In the genomic region with DNA sequence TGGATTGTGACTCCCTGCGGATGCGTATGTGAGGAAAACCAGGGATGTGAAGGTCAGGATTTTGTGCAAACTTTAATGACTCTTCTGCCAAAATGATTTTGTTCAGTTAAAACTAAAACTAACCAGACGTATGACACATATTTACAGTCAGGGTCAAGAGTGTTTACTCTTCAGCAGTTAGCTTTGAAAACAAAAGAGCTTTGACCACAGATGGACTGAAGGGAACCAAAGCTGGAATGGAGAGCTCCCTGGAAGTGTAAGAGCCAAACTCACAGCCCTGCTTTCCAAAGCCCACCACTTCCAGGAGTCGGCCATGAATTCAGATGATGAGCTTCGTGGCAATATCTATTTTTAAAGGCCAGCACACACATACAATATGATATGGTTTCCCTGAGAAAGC, we compare ENCODE assay signal across 12 cellular contexts. TPM values are rescaled to one million over a fixed set of nuclear protein-coding genes. Genes with fewer than 3 reads are reported as not detected.
DNase-seq lines count a peak whose midpoint lies in the region; ATAC-seq, FAIRE-seq and TF ChIP-seq lines count a peak whose summit lies in the region.
"Had no signal": no experiment of that assay in that cellular context is flagged by ENCODE, and none has a peak within 500 bp of the region (broad histone marks: within the 10 kb centered on the region; RNA-seq: fewer than 3 reads in every experiment).

No MANE protein-coding gene starts in this region.

- H3K4me1 ChIP-seq in esophagus muscularis mucosa (peaks cover 46 to 91% (median 86%) of the 10 kb centered on the region in 4 donors), mucosa of rectum (ENCODE audit: control insufficient read depth in 2 of 2, insufficient read depth in 2 of 2, low read length in 2 of 2) (peaks cover 12 to 30% of the 10 kb centered on the region in 2 donors), BE2C (peaks cover 18% of the 10 kb centered on the region)

- H3K9ac ChIP-seq in mucosa of rectum (ENCODE audit: low read depth in 1 of 2, low read length in 2 of 2): peak overlapping the region in 1 of 2 donors; percentile 58
- H3K9ac ChIP-seq: parathyroid adenoma had no signal

- no peak for TF ChIP-seq EP300 in esophagus muscularis mucosa (IDR thresholded peaks at IDR 0.05)

- H3K9me3 ChIP-seq in esophagus muscularis mucosa (no peaks in the 10 kb centered on the region), mucosa of rectum (ENCODE audit: control insufficient read depth in 2 of 2, low read length in 2 of 2) (no peaks in the 10 kb centered on the region), BE2C (no peaks in the 10 kb centered on the region; the same call in 1 of the 2 replicates)

- intact Hi-C loops in esophagus muscularis mucosa (cut with DNase I): no loop called here

- H3K27ac ChIP-seq in esophagus muscularis mucosa (replicated peaks in 1 of 4) (peak overlapping the region; percentile 80 to 94 (median 86)), mucosa of rectum (ENCODE audit: low read depth in 2 of 2, low read length in 2 of 2) (peak overlapping the region; percentile 77 to 78)
- H3K27ac ChIP-seq: parathyroid adenoma had no signal

- H3K27me3 ChIP-seq in esophagus muscularis mucosa (no peaks in the 10 kb centered on the region), mucosa of rectum (ENCODE audit: control insufficient read depth in 2 of 2, insufficient read depth in 2 of 2, low read length in 2 of 2) (no peaks in the 10 kb centered on the region), BE2C (no peaks in the 10 kb centered on the region)

- ATAC-seq in GM18498 (IDR thresholded peaks at IDR 0.05; ENCODE audit: unreplicated experiment): no peak
- ATAC-seq: stimulated activated effector memory CD8-positive, alpha-beta T cell treated with anti-CD3 and anti-CD28 coated beads, Interleukin-12 subunit alpha, Interleukin-12 subunit beta, amount 100 ng/mL, for 72 hours had no signal

- TF ChIP-seq POLR2A in esophagus muscularis mucosa (IDR thresholded peaks at IDR 0.05; ENCODE audit: low read depth) (no peak), GM12891 (IDR thresholded peaks at IDR 0.05; ENCODE audit: low read depth, low read length) (no peak)

- in situ Hi-C loops in ACHN (cut with HindIII; ENCODE audit: low pct_ligation_motif_present, low pct_unique_long_range_greater_than_20kb, low sequenced_read_pairs): no loop called here

- DNase-seq in ACHN (peak; percentile 22), NCI-H2029 treated with DMSO at 0.1 percent for 48 hours (lab: John Stamatoyannopoulos, UW) (peak; percentile 9), esophagus muscularis mucosa (ENCODE audit: extremely low spot score) (no peak), BE2C (no peak), GM12891 (ENCODE audit: insufficient read length, low spot score) (no peak)
- no peak for DNase-seq in activated CD4-positive, CD25-positive, alpha-beta regulatory T cell treated with anti-CD3 and anti-CD28 coated beads, Interleukin-2, amount 50 U/mL, for 72 hours

- 36% methylated on average over 5 of the region's 5 CpGs for WGBS in esophagus muscularis mucosa

- TF ChIP-seq CTCF in esophagus muscularis mucosa (IDR thresholded peaks at IDR 0.05): no peak
- TF ChIP-seq CTCF in BE2C (IDR thresholded peaks at IDR 0.05; ENCODE audit: low read depth, low read length): no peak

- H3K4me3 ChIP-seq in esophagus muscularis mucosa: peak overlapping the region in 3 of 4 donors; percentile 1 to 21 (median 11)
- H3K4me3 ChIP-seq in mucosa of rectum (ENCODE audit: low read length in 2 of 2): peak overlapping the region in 1 of 2 donors; percentile 17
- H3K4me3 ChIP-seq in BE2C (ENCODE audit: low read depth, low read length): no peak overlapping the region
- H3K4me3 ChIP-seq: SK-N-MC had no signal

- no peak for FAIRE-seq in GM12891 (lab: Jason Lieb, UNC)
- FAIRE-seq: endothelial cell of umbilical vein had no signal

- H3K36me3 ChIP-seq in esophagus muscularis mucosa: no peaks in the 10 kb centered on the region
- no peaks in the 10 kb centered on the region for H3K36me3 ChIP-seq in mucosa of rectum (ENCODE audit: control insufficient read depth in 2 of 2, insufficient read depth in 2 of 2, low read length in 2 of 2)
- H3K36me3 ChIP-seq in BE2C: no peaks in the 10 kb centered on the region

TF ChIP-seq in GM12891, 5 proteins besides CTCF, POLR2A, EP300 and RAD21:
- TF ChIP-seq POU2F2 (IDR thresholded peaks at IDR 0.05; ENCODE audit: low read depth, low read length): no peak
- no peak for TF ChIP-seq PAX5 (IDR thresholded peaks at IDR 0.05; ENCODE audit: insufficient read depth, low read length, severe bottlenecking)
- TF ChIP-seq POLR2AphosphoS5 (IDR thresholded peaks at IDR 0.05; ENCODE audit: low read depth, low read length): no peak
- TF ChIP-seq SPI1 (IDR thresholded peaks at IDR 0.05; ENCODE audit: low read depth, low read length): no peak
- TF ChIP-seq TAF1 (IDR thresholded peaks at IDR 0.05; ENCODE audit: low read depth, low read length): no peak
TF ChIP-seq in GM12891: peak in this region for 0.

RNA-seq across cellular contexts. Expression of gene SVIL, which starts 15.5 kb away (rescaled TPM):
- total RNA-seq in esophagus muscularis mucosa: 1,000 to 10,000 TPM in 1 of 4 donors, 100 to 1,000 TPM in 3; 785 to 1,099 (median 921) TPM
- 16.1 TPM for polyA plus RNA-seq in BE2C (2012; ENCODE audit: insufficient read depth, insufficient read length, low read depth)
- polyA plus RNA-seq in GM12891 (2012; ENCODE audit: low read depth, missing spikeins): 0.27 TPM

Comparison
In these comparisons a context has a peak if more than half of its experiments do, and no peak if none do; other contexts are left out.
1. DNase-seq: peak in ACHN (single experiment) and NCI-H2029 treated with DMSO at 0.1 percent for 48 hours (single experiment); none in esophagus muscularis mucosa (single experiment), BE2C (single experiment), activated CD4-positive, CD25-positive, alpha-beta regulatory T cell treated with anti-CD3 and anti-CD28 coated beads, Interleukin-2, amount 50 U/mL, for 72 hours (single experiment) and GM12891 (single experiment).